In the genomic region with DNA sequence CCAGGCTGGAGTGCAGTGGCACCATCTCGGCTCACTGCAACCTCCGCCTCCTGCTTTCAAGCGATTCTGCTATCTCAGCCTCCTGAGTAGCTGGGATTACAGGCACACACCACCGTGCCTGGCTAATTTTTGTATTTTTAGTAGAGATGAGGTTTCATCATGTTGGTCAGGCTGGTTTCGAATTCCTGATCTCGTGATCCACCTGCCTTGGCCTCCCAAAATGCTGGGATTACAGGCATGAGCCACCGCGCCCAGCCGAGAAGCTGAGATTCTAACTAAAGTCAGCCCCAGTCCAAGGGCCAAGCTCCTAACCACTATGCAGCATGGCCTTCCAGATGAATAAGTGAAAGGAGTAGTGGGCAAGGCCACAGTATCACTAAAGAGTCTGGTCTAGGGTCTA, we compare ENCODE assay signal across 8 cellular contexts. TPM values are rescaled to one million over a fixed set of nuclear protein-coding genes. Genes with fewer than 3 reads are reported as not detected.
A peak's percentile ranks its signal among the peaks of the same experiment; 100 is the strongest.
DNase-seq lines count a peak whose midpoint lies in the region; ATAC-seq and TF ChIP-seq lines count a peak whose summit lies in the region.
"Not testable (repeated sequence)": the region's sequence is repeated elsewhere in the genome, so short reads cannot be mapped to it uniquely, and the experiment has no call there.

No MANE protein-coding gene starts in this region.

- not testable (repeated sequence) for TF ChIP-seq POLR2A in breast epithelium (IDR thresholded peaks at IDR 0.05); heart left ventricle (IDR thresholded peaks at IDR 0.05); prostate gland (IDR thresholded peaks at IDR 0.05); stomach (IDR thresholded peaks at IDR 0.05)

- not testable (repeated sequence) for TF ChIP-seq EP300 in stomach (IDR thresholded peaks at IDR 0.05)

- not testable (repeated sequence) for H3K27me3 ChIP-seq in KMS-11 (ENCODE audit: insufficient read depth, low read depth); breast epithelium; heart left ventricle; lower lobe of right lung (ENCODE audit: low read depth); prostate gland (replicated peaks; ENCODE audit: insufficient read depth); stomach

- peak overlapping the region; percentile 76 for H3K4me2 ChIP-seq in KMS-11

- intact Hi-C loops in breast epithelium (cut with DNase I; ENCODE audit: low total_unique reads); lower lobe of right lung (cut with DNase I); prostate gland (cut with DNase I); stomach (cut with DNase I; ENCODE audit: low total_unique reads): not testable (repeated sequence)
- intact Hi-C loops in heart left ventricle (cut with DNase I): loop anchor here in 1 of 10 donors (5.0 kb wide), 1 partner anchor 35 kb away; no protein-coding TSS in a partner anchor

- H3K9me3 ChIP-seq in breast epithelium, lower lobe of right lung, prostate gland, stomach: not testable (repeated sequence)
- peaks cover 0 to 10% (median 3%) of the 10 kb centered on the region in 12 donors for H3K9me3 ChIP-seq in heart left ventricle

- TF ChIP-seq CTCF in 22Rv1 (IDR thresholded peaks at IDR 0.05); KMS-11 (conservative IDR thresholded peaks at IDR 0.05; ENCODE audit: low read depth, low read length); breast epithelium (IDR thresholded peaks at IDR 0.05); heart left ventricle (IDR thresholded peaks at IDR 0.05); lower lobe of right lung (IDR thresholded peaks at IDR 0.05); prostate gland (IDR thresholded peaks at IDR 0.05); stomach (IDR thresholded peaks at IDR 0.05): not testable (repeated sequence)

- peak overlapping the region; percentile 58 for H2AFZ ChIP-seq in KMS-11 (ENCODE audit: low read depth)

- H3K79me2 ChIP-seq in KMS-11 (ENCODE audit: insufficient read depth, low read depth): peaks cover 28% of the 10 kb centered on the region; the same call in 1 of the 2 replicates

- not testable (repeated sequence) for H3K4me3 ChIP-seq in KMS-11 (IDR thresholded peaks at IDR 0.05; ENCODE audit: insufficient read depth, low read depth, low read length); breast epithelium; heart left ventricle; lower lobe of right lung; prostate gland; stomach

- H3K4me1 ChIP-seq in KMS-11 (ENCODE audit: low read depth, poor library complexity, severe bottlenecking) (peaks cover 85% of the 10 kb centered on the region), breast epithelium (peaks cover 11 to 33% of the 10 kb centered on the region in 2 donors), heart left ventricle (peaks cover 0 to 54% (median 41%) of the 10 kb centered on the region in 12 donors), lower lobe of right lung (peaks cover 46% of the 10 kb centered on the region), prostate gland (replicated peaks) (peaks cover 22% of the 10 kb centered on the region), stomach (peaks cover 43 to 62% (median 52%) of the 10 kb centered on the region in 4 donors)

- WGBS in heart left ventricle, 4 donors: 89 to 94% (median 93%) methylated on average over 9 of the region's 9 CpGs
- over 99% methylated on average over 9 of the region's 9 CpGs for whole genome bisulfite sequencing in prostate gland
- WGBS in stomach, 5 donors: 96 to 99% (median 97%) methylated on average over 9 of the region's 9 CpGs

- H4K20me1 ChIP-seq in KMS-11 (ENCODE audit: insufficient read depth): not testable (repeated sequence)

- H3K9ac ChIP-seq in KMS-11: peak overlapping the region; percentile 75

- peak; percentile 16 for DNase-seq in RPMI8226
- DNase-seq in breast epithelium (ENCODE audit: low spot score in 2 of 2); heart left ventricle; lower lobe of right lung; prostate gland (ENCODE audit: low spot score); stomach: not testable (repeated sequence)

- ATAC-seq in heart left ventricle, lower lobe of right lung: not testable (repeated sequence)

- H3K36me3 ChIP-seq in KMS-11 (ENCODE audit: insufficient read depth); breast epithelium; heart left ventricle; lower lobe of right lung; prostate gland; stomach: not testable (repeated sequence)

- peak overlapping the region; percentile 63; the same call in 1 of the 2 replicates for H3K27ac ChIP-seq in 22Rv1
- H3K27ac ChIP-seq in KMS-11: peak overlapping the region; percentile 98
- peak overlapping the region; percentile 59 to 76 for H3K27ac ChIP-seq in breast epithelium
- peak overlapping the region in 8 of 12 donors; percentile 47 to 85 (median 78) for H3K27ac ChIP-seq in heart left ventricle
- peak overlapping the region; percentile 72 for H3K27ac ChIP-seq in lower lobe of right lung
- H3K27ac ChIP-seq in prostate gland: peak overlapping the region; percentile 61 to 76
- peak overlapping the region in 4 of 5 donors; percentile 7 to 77 (median 74) for H3K27ac ChIP-seq in stomach

RNA-seq across cellular contexts. Expression of gene SIL1, which starts 20.9 kb away (rescaled TPM):
- 10 to 100 TPM; 29.9 to 63.9 (median 48.2) TPM for total RNA-seq in breast epithelium
- 100 to 1,000 TPM in 1 of 9 donors, 10 to 100 TPM in 8; 33.8 to 341 (median 39.8) TPM for total RNA-seq in heart left ventricle
- 10 to 100 TPM; 42.2 to 56.3 TPM for polyA plus RNA-seq in heart left ventricle
- total RNA-seq in lower lobe of right lung: 40.6 TPM
- total RNA-seq in prostate gland: 10 to 100 TPM; 69.9 to 75.6 TPM
- 10 to 100 TPM; 22.2 to 60.0 (median 31.8) TPM for total RNA-seq in stomach
- 10 to 100 TPM; 26.7 to 83.6 (median 74.6) TPM for polyA plus RNA-seq in stomach
